Comparison of ENCODE assay signal across 28 cellular contexts in the genomic region with DNA sequence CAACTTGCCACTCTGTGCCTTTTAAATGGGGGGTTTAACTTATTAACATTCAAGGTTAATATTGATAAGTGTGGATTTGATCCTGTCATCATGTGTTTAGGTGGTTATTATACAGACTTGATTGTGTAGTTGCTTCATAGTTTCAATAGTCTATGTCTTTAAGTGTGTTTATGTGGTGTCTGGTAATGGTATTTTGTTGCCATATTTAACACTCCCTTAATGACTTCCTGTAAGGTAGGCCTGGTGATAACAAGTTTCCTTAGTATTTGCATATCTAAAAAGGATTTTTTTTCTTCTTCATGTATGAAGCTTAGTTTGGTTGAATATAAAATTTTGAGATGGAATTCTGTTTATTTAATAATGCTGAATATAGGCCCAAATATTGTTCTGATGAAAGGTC.
"Had no signal": no experiment of that assay in that cellular context is flagged by ENCODE, and none has a peak within 500 bp of the region (broad histone marks: within the 10 kb centered on the region; RNA-seq: fewer than 3 reads in every experiment).

No MANE protein-coding gene starts in this region.

- DNase-seq: stimulated activated CD4-positive, alpha-beta T cell treated with anti-CD3 and anti-CD28 coated beads, Interleukin-2, amount 100 ng/mL, for 48 hours; stimulated activated CD4-positive, alpha-beta T cell treated with anti-CD3 and anti-CD28 coated beads, Interleukin-4, amount 100 ng/mL, for 1 hour; stimulated activated CD4-positive, alpha-beta T cell treated with anti-CD3 and anti-CD28 coated beads, Interleukin-4, amount 100 ng/mL, for 24 hours; stimulated activated CD4-positive, alpha-beta T cell treated with anti-CD3 and anti-CD28 coated beads, Interleukin-4, amount 100 ng/mL, for 4 hours; stimulated activated CD8-positive, alpha-beta memory T cell treated with anti-CD3 and anti-CD28 coated beads, Interleukin-4, amount 100 ng/mL, for 48 hours; stimulated activated naive B cell treated with anti-CD40 and anti-IgM and Interleukin-4, amounts not matched to agents 10 μg/mL and 1 μg/mL and 100 μg/mL, for 72 hours; stimulated activated naive CD4-positive, alpha-beta T cell; stimulated activated naive CD8-positive, alpha-beta T cell treated with anti-CD3 and anti-CD28 coated beads, Interleukin-15, amount 100 ng/mL, for 72 hours; stimulated activated naive CD8-positive, alpha-beta T cell treated with anti-CD3 and anti-CD28 coated beads, Interleukin-15, Interleukin-2, amounts not matched to agents 100 U/mL and 50 U/mL, for 24 hours; stomach; substantia nigra; testis; thyroid gland; tibial artery; transverse colon; trophoblast cell; upper lobe of left lung; upper lobe of right lung; uterus had no signal

- H3K27me3 Mint-ChIP-seq: stimulated activated memory B cell treated with anti-CD40 and anti-IgM and Interleukin-4, amounts not matched to agents 10 μg/mL and 1 μg/mL and 100 μg/mL, for 72 hours; stimulated activated naive B cell treated with anti-CD40 and anti-IgM and Interleukin-4, amounts not matched to agents 10 μg/mL and 1 μg/mL and 100 μg/mL, for 72 hours; stimulated activated naive CD8-positive, alpha-beta T cell treated with anti-CD3 and anti-CD28 coated beads, Interleukin-15, amount 100 ng/mL, for 72 hours; stimulated activated naive CD8-positive, alpha-beta T cell treated with anti-CD3 and anti-CD28 coated beads, Interleukin-15, Interleukin-2, amounts not matched to agents 100 ng/mL and 50 ng/mL, for 24 hours; type B pancreatic cell had no signal

- H3K4me1 Mint-ChIP-seq: stimulated activated effector memory CD8-positive, alpha-beta T cell treated with anti-CD3 and anti-CD28 coated beads, Interleukin-12 subunit alpha, Interleukin-12 subunit beta, amount 100 ng/mL, for 72 hours; stimulated activated memory B cell treated with anti-CD40 and anti-IgM and Interleukin-4, amounts not matched to agents 10 μg/mL and 1 μg/mL and 100 μg/mL, for 72 hours; stimulated activated naive B cell treated with anti-CD40 and anti-IgM and Interleukin-4, amounts not matched to agents 10 μg/mL and 1 μg/mL and 100 μg/mL, for 72 hours; stimulated activated naive CD8-positive, alpha-beta T cell treated with anti-CD3 and anti-CD28 coated beads, Interleukin-15, amount 100 ng/mL, for 72 hours had no signal

- H3K27ac Mint-ChIP-seq: stimulated activated effector memory CD8-positive, alpha-beta T cell treated with anti-CD3 and anti-CD28 coated beads, Interleukin-12 subunit alpha, Interleukin-12 subunit beta, amount 100 ng/mL, for 72 hours; stimulated activated memory B cell treated with anti-CD40 and anti-IgM and Interleukin-4, amounts not matched to agents 10 μg/mL and 1 μg/mL and 100 μg/mL, for 72 hours; stimulated activated naive CD8-positive, alpha-beta T cell treated with anti-CD3 and anti-CD28 coated beads, Interleukin-15, Interleukin-2, amounts not matched to agents 100 ng/mL and 50 ng/mL, for 24 hours; type B pancreatic cell had no signal

- H3K27me3 ChIP-seq: stomach, suprapubic skin, testis, thyroid gland, tibial artery, tibial nerve, transverse colon, upper lobe of left lung, upper lobe of right lung, uterus, vagina had no signal

- H3K36me3 Mint-ChIP-seq: stimulated activated effector memory CD8-positive, alpha-beta T cell treated with anti-CD3 and anti-CD28 coated beads, Interleukin-12 subunit alpha, Interleukin-12 subunit beta, amount 100 ng/mL, for 72 hours; stimulated activated memory B cell treated with anti-CD40 and anti-IgM and Interleukin-4, amounts not matched to agents 10 μg/mL and 1 μg/mL and 100 μg/mL, for 72 hours; stimulated activated naive B cell treated with anti-CD40 and anti-IgM and Interleukin-4, amounts not matched to agents 10 μg/mL and 1 μg/mL and 100 μg/mL, for 72 hours; type B pancreatic cell had no signal

- H3K4me1 ChIP-seq: stomach, suprapubic skin, testis, thyroid gland, tibial artery, tibial nerve, transverse colon, upper lobe of left lung, upper lobe of right lung, uterus, vagina had no signal

- H3K4me3 Mint-ChIP-seq: stimulated activated effector memory CD8-positive, alpha-beta T cell treated with anti-CD3 and anti-CD28 coated beads, Interleukin-12 subunit alpha, Interleukin-12 subunit beta, amount 100 ng/mL, for 72 hours; stimulated activated memory B cell treated with anti-CD40 and anti-IgM and Interleukin-4, amounts not matched to agents 10 μg/mL and 1 μg/mL and 100 μg/mL, for 72 hours; stimulated activated naive B cell treated with anti-CD40 and anti-IgM and Interleukin-4, amounts not matched to agents 10 μg/mL and 1 μg/mL and 100 μg/mL, for 72 hours; stimulated activated naive CD8-positive, alpha-beta T cell treated with anti-CD3 and anti-CD28 coated beads, Interleukin-15, amount 100 ng/mL, for 72 hours; stimulated activated naive CD8-positive, alpha-beta T cell treated with anti-CD3 and anti-CD28 coated beads, Interleukin-15, Interleukin-2, amounts not matched to agents 100 ng/mL and 50 ng/mL, for 24 hours; type B pancreatic cell had no signal

- FAIRE-seq: urothelium cell line had no signal

- H3K27ac ChIP-seq: stomach, suprapubic skin, testis, thoracic aorta, thyroid gland, tibial artery, tibial nerve, transverse colon, upper lobe of left lung, upper lobe of right lung, uterus, vagina had no signal

- H3K9me3 ChIP-seq: stomach, suprapubic skin, testis, thoracic aorta, thyroid gland, tibial artery, transverse colon, upper lobe of left lung, upper lobe of right lung, uterus, vagina had no signal

- ATAC-seq: stimulated activated effector memory CD8-positive, alpha-beta T cell treated with anti-CD3 and anti-CD28 coated beads, Interleukin-12 subunit alpha, Interleukin-12 subunit beta, amount 100 ng/mL, for 72 hours; stimulated activated memory B cell treated with anti-CD40 and anti-IgM and Interleukin-4, amounts not matched to agents 10 μg/mL and 1 μg/mL and 100 μg/mL, for 72 hours; stimulated activated naive B cell treated with anti-CD40 and anti-IgM and Interleukin-4, amounts not matched to agents 10 μg/mL and 1 μg/mL and 100 μg/mL, for 72 hours; stimulated activated naive CD8-positive, alpha-beta T cell treated with anti-CD3 and anti-CD28 coated beads, Interleukin-15, amount 100 ng/mL, for 72 hours; stimulated activated naive CD8-positive, alpha-beta T cell treated with anti-CD3 and anti-CD28 coated beads, Interleukin-15, Interleukin-2, amounts not matched to agents 100 U/mL and 50 U/mL, for 24 hours; upper lobe of right lung had no signal

- H3K36me3 ChIP-seq: stomach, suprapubic skin, thoracic aorta, thyroid gland, tibial artery, tibial nerve, transverse colon, upper lobe of left lung, upper lobe of right lung, uterus, vagina had no signal

- H3K4me3 ChIP-seq: stomach, suprapubic skin, testis, thoracic aorta, thyroid gland, tibial artery, tibial nerve, transverse colon, upper lobe of left lung, upper lobe of right lung, uterus, vagina had no signal
